ENCODE assay signal across 9 cellular contexts in genomic region chr22:22687638-22688500, GRCh38. TPM values are rescaled to one million over a fixed set of nuclear protein-coding genes. Genes with fewer than 3 reads are reported as not detected.
A peak's percentile ranks its signal among the peaks of the same experiment; 100 is the strongest.
DNase-seq lines count a peak whose midpoint lies in the region; ATAC-seq and TF ChIP-seq lines count a peak whose summit lies in the region.
"Had no signal": no experiment of that assay in that cellular context is flagged by ENCODE, and none has a peak within 500 bp of the region (broad histone marks: within the 10 kb centered on the region; RNA-seq: fewer than 3 reads in every experiment).

No MANE protein-coding gene starts in this region.

- in situ Hi-C loops in GM23248 (cut with MboI) = no loop called here

- H3K9ac ChIP-seq in GM23248 (no peak overlapping the region), PC-3 (ENCODE audit: low read length) (no peak overlapping the region)

- H3K27me3 Mint-ChIP-seq in CD8-positive, alpha-beta T cell (ENCODE audit: low read depth) = no peaks in the 10 kb centered on the region

- no peaks in the 10 kb centered on the region for H3K9me2 ChIP-seq in GM23248 (ENCODE audit: insufficient read depth)
- H3K9me2 ChIP-seq in PC-3 (replicated peaks; ENCODE audit: low read length) = no peaks in the 10 kb centered on the region

- no peaks in the 10 kb centered on the region for H3K36me3 ChIP-seq in CD8-positive, alpha-beta T cell (ENCODE audit: insufficient read depth, low read length)
- H3K36me3 ChIP-seq in GM23248 (ENCODE audit: low read depth) (no peaks in the 10 kb centered on the region), PC-3 (ENCODE audit: low read depth, low read length) (no peaks in the 10 kb centered on the region), upper lobe of left lung (no peaks in the 10 kb centered on the region)

- CTCF ChIA-PET in CD8-positive, alpha-beta T cell (lab: Charles Lee) = no interaction called here
- CTCF ChIA-PET in PC-3 (lab: Charles Lee) = no interaction called here

- BruUV-seq in PC-3 (replicated peaks; lab: Mats Ljungman, UMichigan) = no TSS peak

- H3K27ac ChIP-seq in CD8-positive, alpha-beta T cell (ENCODE audit: low read depth, low read length) = no peak overlapping the region
- no peak overlapping the region for H3K27ac ChIP-seq in GM23248
- H3K27ac ChIP-seq in PC-3 (ENCODE audit: low read length) = no peak overlapping the region
- no peak overlapping the region for H3K27ac ChIP-seq in upper lobe of left lung
- H3K27ac ChIP-seq: SK-N-MC had no signal

- no peaks in the 10 kb centered on the region for H3K79me2 ChIP-seq in GM23248 (ENCODE audit: insufficient read depth)
- no peaks in the 10 kb centered on the region for H3K79me2 ChIP-seq in PC-3 (ENCODE audit: low read length)

- no peaks in the 10 kb centered on the region for H3K9me3 ChIP-seq in CD8-positive, alpha-beta T cell (ENCODE audit: low read length)
- no peaks in the 10 kb centered on the region for H3K9me3 ChIP-seq in GM23248 (ENCODE audit: low read depth)
- H3K9me3 ChIP-seq in PC-3 (ENCODE audit: low read length) = no peaks in the 10 kb centered on the region
- no peaks in the 10 kb centered on the region for H3K9me3 ChIP-seq in upper lobe of left lung

- H3K27me3 ChIP-seq in CD8-positive, alpha-beta T cell (ENCODE audit: insufficient read depth, low read length) = no peaks in the 10 kb centered on the region
- no peaks in the 10 kb centered on the region for H3K27me3 ChIP-seq in GM23248 (replicated peaks; ENCODE audit: insufficient read depth)
- no peaks in the 10 kb centered on the region for H3K27me3 ChIP-seq in PC-3 (ENCODE audit: low read length)
- no peaks in the 10 kb centered on the region for H3K27me3 ChIP-seq in upper lobe of left lung

- H3K9me3 Mint-ChIP-seq in CD8-positive, alpha-beta T cell = no peaks in the 10 kb centered on the region

- H3K27ac Mint-ChIP-seq in CD8-positive, alpha-beta T cell = no peak overlapping the region

- 43 to 46% methylated on average over 4 of the region's 4 CpGs for WGBS in GM23248 (ENCODE audit: low coverage in 1 of 2, low lambda C conversion rate in 2 of 2, missing lambda C conversion rate in 2 of 2), 2 experiments
- WGBS in upper lobe of left lung, 2 donors = 75 to 86% methylated on average over 4 of the region's 4 CpGs

- H3K4me1 ChIP-seq in CD8-positive, alpha-beta T cell (ENCODE audit: insufficient read depth, low read length) = no peaks in the 10 kb centered on the region
- H3K4me1 ChIP-seq in GM23248 (ENCODE audit: insufficient read depth) (peaks cover 9% of the 10 kb centered on the region), PC-3 (ENCODE audit: insufficient read depth, low read length) (peaks cover 43% of the 10 kb centered on the region), upper lobe of left lung (peaks cover 1 to 3% (median 2%) of the 10 kb centered on the region in 4 donors)

- no peak overlapping the region for H3K4me3 Mint-ChIP-seq in CD8-positive, alpha-beta T cell

- no peak for TF ChIP-seq POLR2A in upper lobe of left lung (IDR thresholded peaks at IDR 0.05)

- TF ChIP-seq EP300 in upper lobe of left lung (IDR thresholded peaks at IDR 0.05) = no peak

- intact Hi-C loops in CD8-positive, alpha-beta T cell (cut with DNase I, micrococcal nuclease) = loop anchor here (5.0 to 10.0 kb wide), 3 partner anchors 93 to 226 kb away; no protein-coding TSS in a partner anchor
- intact Hi-C loops in PC-3 (cut with micrococcal nuclease) = no loop called here

- no peak for ATAC-seq in CD8-positive, alpha-beta T cell
- peak; percentile 57 for ATAC-seq in PC-3
- ATAC-seq in left lobe of liver = peak; percentile 70
- peak; percentile 66 to 75 for ATAC-seq in upper lobe of left lung (ENCODE audit: low FRiP score in 2 of 2)
- ATAC-seq in GM21576 (IDR thresholded peaks at IDR 0.05; ENCODE audit: unreplicated experiment) = no peak
- no peak for ATAC-seq in GM18858 (IDR thresholded peaks at IDR 0.05; ENCODE audit: unreplicated experiment)

- no peak overlapping the region for H3K4me3 ChIP-seq in CD8-positive, alpha-beta T cell (ENCODE audit: low read depth, low read length)
- H3K4me3 ChIP-seq in GM23248 = no peak overlapping the region
- no peak overlapping the region for H3K4me3 ChIP-seq in PC-3 (ENCODE audit: low read length)
- H3K4me3 ChIP-seq in upper lobe of left lung = no peak overlapping the region
- H3K4me3 ChIP-seq: SK-N-MC had no signal

- H3K4me1 Mint-ChIP-seq in CD8-positive, alpha-beta T cell (ENCODE audit: low read depth) = no peaks in the 10 kb centered on the region

- POLR2A ChIA-PET in CD8-positive, alpha-beta T cell (lab: Charles Lee) = interaction anchor here (0.8 kb wide), 1 partner anchor 54 kb away, joined by 3 read pairs; no protein-coding TSS in a partner anchor
- POLR2A ChIA-PET in PC-3 (lab: Charles Lee; ENCODE audit: unreplicated experiment) = no interaction called here

- TF ChIP-seq CTCF in CD8-positive, alpha-beta T cell (IDR thresholded peaks at IDR 0.05) = peak; percentile 31
- TF ChIP-seq CTCF in PC-3 (conservative IDR thresholded peaks at IDR 0.05; ENCODE audit: low read depth, low read length) = peak; percentile 66
- peak; percentile 15 to 68 (median 52) for TF ChIP-seq CTCF in upper lobe of left lung (IDR thresholded peaks at IDR 0.05)

- no peaks in the 10 kb centered on the region for H3K36me3 Mint-ChIP-seq in CD8-positive, alpha-beta T cell

- peak in 1 of 7 experiments; percentile 16 for DNase-seq in CD8-positive, alpha-beta T cell
- DNase-seq in GM23248 (peak; percentile 75), PC-3 (peak; percentile 57), cerebellum (ENCODE audit: low spot score) (peak; percentile 69), left lobe of liver (ENCODE audit: low spot score) (no peak), upper lobe of left lung (peak in 1 of 2 donors; percentile 41)

- H3K4me2 ChIP-seq in GM23248 (ENCODE audit: unreplicated experiment) (no peak overlapping the region), PC-3 (ENCODE audit: low read length) (no peak overlapping the region)

- H2AFZ ChIP-seq in GM23248 = no peak overlapping the region
- H2AFZ ChIP-seq in PC-3 (ENCODE audit: low read length) = no peak overlapping the region

- no peaks in the 10 kb centered on the region for H4K20me1 ChIP-seq in GM23248 (ENCODE audit: insufficient read depth)
- no peaks in the 10 kb centered on the region for H4K20me1 ChIP-seq in PC-3 (ENCODE audit: low read length)

- H3F3A ChIP-seq in GM23248 (ENCODE audit: insufficient read depth) = peaks cover 4% of the 10 kb centered on the region; the same call in 1 of the 2 replicates
- no peaks in the 10 kb centered on the region for H3F3A ChIP-seq in PC-3 (ENCODE audit: low read length, unreplicated experiment)

RNA-seq across cellular contexts. Expression of gene GGTLC2, which starts 43.5 kb away (rescaled TPM):
- not detected for total RNA-seq in CD8-positive, alpha-beta T cell
- not detected in 2 replicates for total RNA-seq in GM23248 (2014; rRNA removed; shearing (Covaris generic))
- polyA plus RNA-seq in GM23248 (2016; fragmentation: Nextera tagmentation; extraction: Ambion mirVana) = not detected in 2 replicates
- total RNA-seq in PC-3 (2014; rRNA removed) (not detected in 2 replicates), cerebellum (not detected), left lobe of liver (not detected), upper lobe of left lung (1 to 10 TPM in 3 of 6 donors, under 1 TPM in 1, not detected in 2; 0.89 to 5.3 (median 4.3) TPM)

Comparison
In these comparisons a context has a peak if more than half of its experiments do, and no peak if none do; other contexts are left out.
1. ATAC-seq: peak in PC-3 (single experiment), left lobe of liver (single experiment) and upper lobe of left lung (2 of 2); none in CD8-positive, alpha-beta T cell (single experiment), GM21576 (single experiment) and GM18858 (single experiment).
2. Peak in every context shown above with its lines, with median percentiles within 50 percentile points of each other: CTCF ChIP-seq.